2 cellular contexts compared by ENCODE assay signal in the genomic region with DNA sequence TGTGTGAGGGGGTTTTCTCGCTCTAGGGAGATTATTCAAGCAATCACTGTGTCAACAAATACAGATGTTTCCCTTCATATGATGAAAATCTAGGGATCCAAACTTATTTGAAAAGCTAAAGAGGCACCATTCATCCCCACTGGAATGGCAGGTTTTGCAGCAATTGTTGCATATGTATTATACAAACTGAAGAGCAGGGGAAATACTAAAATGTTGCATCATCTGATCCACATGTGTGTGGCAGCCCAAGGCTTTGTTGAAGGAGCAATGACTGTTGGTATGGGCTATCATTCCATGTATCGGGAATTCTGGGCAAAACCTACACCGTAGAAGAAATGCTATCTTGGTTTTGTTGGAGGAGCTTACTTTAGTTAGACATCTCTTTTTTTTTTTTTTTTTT.
A peak's percentile ranks its signal among the peaks of the same experiment; 100 is the strongest.
TF ChIP-seq lines count a peak whose summit lies in the region.

No MANE protein-coding gene starts in this region.

TF ChIP-seq in HepG2, 621 proteins besides CTCF, POLR2A, EP300 and RAD21:
- peak; percentile 55; the same call in 1 of the 2 replicates for TF ChIP-seq CEBPG (CRISPR knock-in tag; IDR thresholded peaks at IDR 0.05)
- TF ChIP-seq ZFP36L1 (CRISPR knock-in tag; IDR thresholded peaks at IDR 0.05) = no peak
- no peak for TF ChIP-seq JDP2 (CRISPR knock-in tag; IDR thresholded peaks at IDR 0.05; ENCODE audit: borderline replicate concordance)
- TF ChIP-seq CEBPB (IDR thresholded peaks at IDR 0.05; ENCODE audit: borderline replicate concordance, low read depth, low read length) = peak; percentile 66; the same call in 1 of the 2 replicates
- peak; percentile 26; the same call in 1 of the 2 replicates for TF ChIP-seq ATF7 (IDR thresholded peaks at IDR 0.05)
- TF ChIP-seq ATF7 (CRISPR knock-in tag; IDR thresholded peaks at IDR 0.05) = no peak
- no peak for TF ChIP-seq CREM (IDR thresholded peaks at IDR 0.05)
- no peak for TF ChIP-seq CREM (CRISPR knock-in tag; IDR thresholded peaks at IDR 0.05)
- TF ChIP-seq SSRP1 (CRISPR knock-in tag; IDR thresholded peaks at IDR 0.05) = no peak
- TF ChIP-seq DNMT1 (CRISPR knock-in tag; IDR thresholded peaks at IDR 0.05) = no peak
- TF ChIP-seq ZFP62 (CRISPR knock-in tag; IDR thresholded peaks at IDR 0.05) = no peak
- no peak for TF ChIP-seq FLYWCH1 (CRISPR knock-in tag; IDR thresholded peaks at IDR 0.05)
- TF ChIP-seq, protein P1, sequence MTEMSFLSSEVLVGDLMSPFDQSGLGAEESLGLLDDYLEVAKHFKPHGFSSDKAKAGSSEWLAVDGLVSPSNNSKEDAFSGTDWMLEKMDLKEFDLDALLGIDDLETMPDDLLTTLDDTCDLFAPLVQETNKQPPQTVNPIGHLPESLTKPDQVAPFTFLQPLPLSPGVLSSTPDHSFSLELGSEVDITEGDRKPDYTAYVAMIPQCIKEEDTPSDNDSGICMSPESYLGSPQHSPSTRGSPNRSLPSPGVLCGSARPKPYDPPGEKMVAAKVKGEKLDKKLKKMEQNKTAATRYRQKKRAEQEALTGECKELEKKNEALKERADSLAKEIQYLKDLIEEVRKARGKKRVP (CRISPR knock-in tag; IDR thresholded peaks at IDR 0.05) = peak in 1 of 2 experiments; percentile 71; a peak in 2 of 4 replicates
- TF ChIP-seq, protein P2, sequence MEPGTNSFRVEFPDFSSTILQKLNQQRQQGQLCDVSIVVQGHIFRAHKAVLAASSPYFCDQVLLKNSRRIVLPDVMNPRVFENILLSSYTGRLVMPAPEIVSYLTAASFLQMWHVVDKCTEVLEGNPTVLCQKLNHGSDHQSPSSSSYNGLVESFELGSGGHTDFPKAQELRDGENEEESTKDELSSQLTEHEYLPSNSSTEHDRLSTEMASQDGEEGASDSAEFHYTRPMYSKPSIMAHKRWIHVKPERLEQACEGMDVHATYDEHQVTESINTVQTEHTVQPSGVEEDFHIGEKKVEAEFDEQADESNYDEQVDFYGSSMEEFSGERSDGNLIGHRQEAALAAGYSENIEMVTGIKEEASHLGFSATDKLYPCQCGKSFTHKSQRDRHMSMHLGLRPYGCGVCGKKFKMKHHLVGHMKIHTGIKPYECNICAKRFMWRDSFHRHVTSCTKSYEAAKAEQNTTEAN (CRISPR knock-in tag; conservative IDR thresholded peaks at IDR 0.05) = no peak
- TF ChIP-seq MLLT10 (CRISPR knock-in tag; IDR thresholded peaks at IDR 0.05) = no peak
- no peak for TF ChIP-seq ZFP36L2 (CRISPR knock-in tag; IDR thresholded peaks at IDR 0.05)
- no peak for TF ChIP-seq ZNF7 (CRISPR knock-in tag; IDR thresholded peaks at IDR 0.05)

TF ChIP-seq in WTC11, 78 proteins besides CTCF, POLR2A, EP300 and RAD21:
- TF ChIP-seq SMAD4 (CRISPR knock-in tag; IDR thresholded peaks at IDR 0.05) (no peak), GABPB1 (CRISPR knock-in tag; IDR thresholded peaks at IDR 0.05) (peak; percentile 18; the same call in 1 of the 2 replicates)
